In the genomic region with DNA sequence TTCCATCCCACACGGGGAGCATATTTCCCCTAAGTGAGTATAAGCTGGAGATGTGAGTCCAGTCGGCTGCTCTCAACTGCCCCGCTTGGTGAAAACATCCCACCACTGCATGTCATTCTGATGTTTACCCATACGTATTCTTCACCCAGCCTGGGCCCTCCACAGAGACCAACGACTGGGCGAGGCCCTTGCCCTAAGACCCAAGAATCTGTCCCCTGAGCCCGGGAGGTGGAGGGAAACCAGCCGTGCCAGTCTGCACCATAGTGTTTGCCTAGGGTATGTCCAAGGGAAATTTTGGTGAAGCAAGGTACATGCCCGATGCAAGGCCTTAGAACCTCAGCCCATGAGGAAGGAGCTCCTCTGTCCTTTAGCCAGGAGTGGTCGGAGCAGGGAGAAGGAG, we compare ENCODE assay signal across 3 cellular contexts.
"Had no signal": no experiment of that assay in that cellular context is flagged by ENCODE, and none has a peak within 500 bp of the region (broad histone marks: within the 10 kb centered on the region; RNA-seq: fewer than 3 reads in every experiment).

No MANE protein-coding gene starts in this region.

- H3K4me3 ChIP-seq: GM12878 had no signal

- DNase-seq: GDM1, GF-D8 had no signal
